ENCODE assay signal across 1 cellular context in the genomic region with DNA sequence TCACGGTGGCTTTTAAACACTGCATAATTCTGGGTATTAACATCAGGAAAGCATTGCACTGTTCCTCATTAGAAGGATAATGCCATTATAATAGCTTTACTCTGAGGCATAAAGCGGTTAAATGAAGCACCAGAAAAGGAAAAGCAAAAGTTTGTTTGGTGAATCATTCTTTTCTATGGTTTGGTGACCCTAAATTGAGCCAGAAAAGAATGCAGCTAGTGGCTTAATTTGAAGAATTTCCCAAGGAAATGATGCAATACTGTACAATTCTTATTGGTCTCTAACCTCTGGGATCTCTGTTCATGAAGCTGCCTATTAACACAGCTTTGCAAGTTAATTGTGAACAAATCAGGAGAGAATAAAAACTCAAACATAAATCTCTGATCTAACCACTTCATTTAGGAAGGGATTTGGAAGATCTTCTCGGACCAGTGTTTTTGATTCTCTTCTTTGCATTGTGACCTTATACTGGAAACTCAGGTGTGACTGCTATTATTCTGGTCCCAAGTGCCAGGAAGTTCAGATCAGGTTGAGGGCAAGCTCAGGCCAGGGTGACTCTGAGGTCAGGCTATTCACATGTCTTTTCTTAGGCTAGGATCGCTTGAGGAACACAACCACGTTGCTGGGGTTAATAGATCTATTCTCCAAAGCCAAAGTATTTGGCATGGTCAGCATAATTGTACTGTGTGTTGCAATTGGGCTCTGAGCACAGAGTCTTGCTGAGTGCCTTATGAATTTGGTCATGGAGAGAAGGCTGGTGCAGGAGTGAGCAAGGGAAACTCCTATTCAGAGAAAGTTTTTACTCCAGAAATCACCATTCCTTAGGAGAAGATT.
TF ChIP-seq lines count a peak whose summit lies in the region.

No MANE protein-coding gene starts in this region.

TF ChIP-seq in K562, 482 proteins besides CTCF, POLR2A, EP300 and RAD21 (continued from another document):
- TF ChIP-seq, protein P1, sequence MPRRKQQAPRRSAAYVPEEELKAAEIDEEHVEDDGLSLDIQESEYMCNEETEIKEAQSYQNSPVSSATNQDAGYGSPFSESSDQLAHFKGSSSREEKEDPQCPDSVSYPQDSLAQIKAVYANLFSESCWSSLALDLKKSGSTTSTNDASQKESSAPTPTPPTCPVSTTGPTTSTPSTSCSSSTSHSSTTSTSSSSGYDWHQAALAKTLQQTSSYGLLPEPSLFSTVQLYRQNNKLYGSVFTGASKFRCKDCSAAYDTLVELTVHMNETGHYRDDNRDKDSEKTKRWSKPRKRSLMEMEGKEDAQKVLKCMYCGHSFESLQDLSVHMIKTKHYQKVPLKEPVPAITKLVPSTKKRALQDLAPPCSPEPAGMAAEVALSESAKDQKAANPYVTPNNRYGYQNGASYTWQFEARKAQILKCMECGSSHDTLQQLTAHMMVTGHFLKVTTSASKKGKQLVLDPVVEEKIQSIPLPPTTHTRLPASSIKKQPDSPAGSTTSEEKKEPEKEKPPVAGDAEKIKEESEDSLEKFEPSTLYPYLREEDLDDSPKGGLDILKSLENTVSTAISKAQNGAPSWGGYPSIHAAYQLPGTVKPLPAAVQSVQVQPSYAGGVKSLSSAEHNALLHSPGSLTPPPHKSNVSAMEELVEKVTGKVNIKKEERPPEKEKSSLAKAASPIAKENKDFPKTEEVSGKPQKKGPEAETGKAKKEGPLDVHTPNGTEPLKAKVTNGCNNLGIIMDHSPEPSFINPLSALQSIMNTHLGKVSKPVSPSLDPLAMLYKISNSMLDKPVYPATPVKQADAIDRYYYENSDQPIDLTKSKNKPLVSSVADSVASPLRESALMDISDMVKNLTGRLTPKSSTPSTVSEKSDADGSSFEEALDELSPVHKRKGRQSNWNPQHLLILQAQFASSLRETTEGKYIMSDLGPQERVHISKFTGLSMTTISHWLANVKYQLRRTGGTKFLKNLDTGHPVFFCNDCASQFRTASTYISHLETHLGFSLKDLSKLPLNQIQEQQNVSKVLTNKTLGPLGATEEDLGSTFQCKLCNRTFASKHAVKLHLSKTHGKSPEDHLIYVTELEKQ (CRISPR knock-in tag; IDR thresholded peaks at IDR 0.05): no peak
- no peak for TF ChIP-seq CC2D1A (IDR thresholded peaks at IDR 0.05)
